17 cellular contexts compared by ENCODE assay signal in the genomic region with DNA sequence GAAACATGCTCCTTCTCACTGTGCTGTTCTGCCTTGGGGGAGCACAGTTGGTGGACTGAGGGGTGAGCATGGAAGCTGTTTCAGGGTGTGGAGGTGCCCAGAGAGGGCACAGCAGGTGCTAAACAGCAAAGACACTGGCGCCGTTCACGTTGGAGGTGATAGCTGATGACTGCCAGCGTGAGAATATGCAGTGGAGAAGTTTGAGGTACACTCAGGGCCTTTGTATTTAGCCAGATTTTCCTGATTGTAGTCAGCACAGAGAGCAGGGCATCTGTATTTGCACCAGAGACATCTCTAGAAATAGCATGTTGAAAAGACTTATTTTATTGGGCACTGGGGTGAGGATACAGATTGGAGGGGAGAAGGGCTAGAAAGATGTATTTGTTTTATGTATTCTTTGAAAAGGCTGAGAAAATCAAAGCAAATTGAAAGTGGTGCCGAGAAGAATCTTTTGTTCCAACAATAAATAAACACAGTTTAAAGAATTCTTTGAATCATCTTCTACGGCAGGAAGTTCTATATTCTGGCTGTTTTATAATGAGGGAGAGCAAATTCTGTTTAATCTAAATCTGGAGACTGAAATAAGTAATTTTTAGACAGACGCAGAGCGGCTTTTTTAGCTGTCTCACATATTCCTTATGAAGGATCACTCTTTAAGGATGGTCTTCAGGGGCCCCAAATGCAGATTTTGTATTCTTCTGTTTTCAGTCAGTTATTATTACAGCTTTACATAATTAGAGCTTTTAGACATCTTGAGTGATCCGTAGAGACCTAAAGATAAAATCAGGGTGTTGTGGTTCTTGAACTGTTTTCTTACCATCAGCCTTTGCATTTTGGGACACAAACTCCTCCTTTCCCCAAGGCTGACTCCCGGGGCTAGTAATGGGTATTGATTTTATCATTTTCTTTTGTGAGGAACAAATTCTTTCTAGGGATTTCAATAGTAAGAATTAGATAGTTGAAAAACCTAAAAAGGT. TPM values are rescaled to one million over a fixed set of nuclear protein-coding genes. Genes with fewer than 3 reads are reported as not detected.
A peak's percentile ranks its signal among the peaks of the same experiment; 100 is the strongest.
DNase-seq lines count a peak whose midpoint lies in the region; ATAC-seq and TF ChIP-seq lines count a peak whose summit lies in the region.
"Had no signal": no experiment of that assay in that cellular context is flagged by ENCODE, and none has a peak within 500 bp of the region (broad histone marks: within the 10 kb centered on the region; RNA-seq: fewer than 3 reads in every experiment).

No MANE protein-coding gene starts in this region.

- H3K4me3 Mint-ChIP-seq in MCF 10A (ENCODE audit: unreplicated experiment): no peak overlapping the region
- peak overlapping the region; percentile 7 for H3K4me3 Mint-ChIP-seq in neural crest cell
- H3K4me3 Mint-ChIP-seq: activated naive CD4-positive, alpha-beta T cell treated with anti-CD3 and anti-CD28 coated beads, Interleukin-2, amount 50 U/mL, for 24 hours; immature natural killer cell; stimulated activated naive CD8-positive, alpha-beta T cell treated with anti-CD3 and anti-CD28 coated beads, Interleukin-15, Interleukin-2, amounts not matched to agents 100 ng/mL and 50 ng/mL, for 24 hours had no signal

- intact Hi-C loops in MCF 10A (cut with micrococcal nuclease): no loop called here
- intact Hi-C loops in mammary epithelial cell (cut with micrococcal nuclease): no loop called here
- intact Hi-C loops in uterus (cut with DNase I; ENCODE audit: low total_unique reads): no loop called here
- intact Hi-C loops in stomach (cut with DNase I; ENCODE audit: low total_unique reads): no loop called here

- H3K9ac ChIP-seq in mammary epithelial cell (ENCODE audit: insufficient read depth, low read length): no peak overlapping the region

- no peaks in the 10 kb centered on the region for H4K20me1 ChIP-seq in mammary epithelial cell (ENCODE audit: insufficient read depth, low read length)

- H3K36me3 Mint-ChIP-seq in MCF 10A (ENCODE audit: insufficient read depth, unreplicated experiment): peaks cover 53% of the 10 kb centered on the region
- H3K36me3 Mint-ChIP-seq in neural crest cell (ENCODE audit: low read depth): peaks cover 49% of the 10 kb centered on the region

- H3K27ac ChIP-seq in mammary epithelial cell (ENCODE audit: insufficient read depth, low read depth, low read length): no peak overlapping the region
- peak overlapping the region; percentile 83 for H3K27ac ChIP-seq in cingulate gyrus (ENCODE audit: low read depth, low read length)
- H3K27ac ChIP-seq in uterus: peak overlapping the region; percentile 47 to 64
- H3K27ac ChIP-seq in stomach: peak overlapping the region in 2 of 5 donors; percentile 31 to 42
- H3K27ac ChIP-seq: colonic mucosa had no signal

- peaks cover 16% of the 10 kb centered on the region for H3K4me1 ChIP-seq in mammary epithelial cell (ENCODE audit: insufficient read depth, low read length)
- no peaks in the 10 kb centered on the region for H3K4me1 ChIP-seq in uterus
- peaks cover 0 to 32% (median 12%) of the 10 kb centered on the region in 4 donors for H3K4me1 ChIP-seq in stomach

- peak overlapping the region; percentile 35 for H3K27ac Mint-ChIP-seq in MCF 10A (ENCODE audit: low read depth, unreplicated experiment)
- H3K27ac Mint-ChIP-seq in neural crest cell (ENCODE audit: unreplicated experiment): peak overlapping the region; percentile 69
- H3K27ac Mint-ChIP-seq: activated naive CD4-positive, alpha-beta T cell treated with anti-CD3 and anti-CD28 coated beads, Interleukin-2, amount 50 U/mL, for 24 hours; immature natural killer cell; stimulated activated naive CD8-positive, alpha-beta T cell treated with anti-CD3 and anti-CD28 coated beads, Interleukin-15, Interleukin-2, amounts not matched to agents 100 ng/mL and 50 ng/mL, for 24 hours had no signal

- H3K27me3 Mint-ChIP-seq in MCF 10A (ENCODE audit: insufficient read depth, unreplicated experiment): no peaks in the 10 kb centered on the region
- H3K27me3 Mint-ChIP-seq in neural crest cell (ENCODE audit: low read depth): no peaks in the 10 kb centered on the region

- H3K27me3 ChIP-seq in mammary epithelial cell (ENCODE audit: insufficient read depth, low read length): no peaks in the 10 kb centered on the region
- no peaks in the 10 kb centered on the region for H3K27me3 ChIP-seq in uterus
- H3K27me3 ChIP-seq in stomach: no peaks in the 10 kb centered on the region
- H3K27me3 ChIP-seq: colonic mucosa had no signal

- no peaks in the 10 kb centered on the region for H3K9me3 Mint-ChIP-seq in MCF 10A (ENCODE audit: unreplicated experiment)
- peaks cover 3% of the 10 kb centered on the region for H3K9me3 Mint-ChIP-seq in neural crest cell
- H3K9me3 Mint-ChIP-seq: immature natural killer cell; stimulated activated naive CD8-positive, alpha-beta T cell treated with anti-CD3 and anti-CD28 coated beads, Interleukin-15, Interleukin-2, amounts not matched to agents 100 ng/mL and 50 ng/mL, for 24 hours had no signal

- dilution Hi-C loops in mammary epithelial cell (cut with HindIII; ENCODE audit: low sequenced_read_pairs): no loop called here

- H3K4me3 ChIP-seq in mammary epithelial cell (replicated peaks in 1 of 3; ENCODE audit: insufficient read depth in 1 of 3, low read depth in 2 of 3, low read length in 3 of 3) (no peak overlapping the region), uterus (no peak overlapping the region), stomach (no peak overlapping the region)
- H3K4me3 ChIP-seq: colonic mucosa, K562 had no signal

- no peak for TF ChIP-seq EP300 in stomach (IDR thresholded peaks at IDR 0.05)

- peaks cover 45% of the 10 kb centered on the region for H3K79me2 ChIP-seq in mammary epithelial cell (ENCODE audit: insufficient read depth, low read length)

- H3K4me1 Mint-ChIP-seq in MCF 10A (ENCODE audit: insufficient read depth, unreplicated experiment) (no peaks in the 10 kb centered on the region), neural crest cell (peaks cover 47% of the 10 kb centered on the region)
- H3K4me1 Mint-ChIP-seq: activated naive CD4-positive, alpha-beta T cell treated with anti-CD3 and anti-CD28 coated beads, Interleukin-2, amount 50 U/mL, for 24 hours; immature natural killer cell had no signal

- TF ChIP-seq POLR2A in uterus (IDR thresholded peaks at IDR 0.05) (no peak), stomach (IDR thresholded peaks at IDR 0.05) (no peak)

- in situ Hi-C loops in mammary epithelial cell (cut with MboI; ENCODE audit: low sequenced_read_pairs in 2 of 2): no loop called here

- H3K9me3 ChIP-seq in mammary epithelial cell (replicated peaks; ENCODE audit: insufficient read depth, low read length) (no peaks in the 10 kb centered on the region), uterus (no peaks in the 10 kb centered on the region), stomach (no peaks in the 10 kb centered on the region)
- H3K9me3 ChIP-seq: colonic mucosa had no signal

- CTCF ChIA-PET in MCF 10A (lab: Yijun Ruan, JAX): no interaction called here
- CTCF ChIA-PET in mammary epithelial cell (lab: Charles Lee; ENCODE audit: low non-redundant PET): no interaction called here

- no peak overlapping the region for H2AFZ ChIP-seq in mammary epithelial cell (ENCODE audit: low read depth, low read length)

- BruUV-seq in MCF 10A (replicated peaks; lab: Mats Ljungman, UMichigan): no TSS peak
- BruUV-seq in mammary epithelial cell (replicated peaks; lab: Mats Ljungman, UMichigan): no TSS peak

- POLR2A ChIA-PET in MCF 10A (lab: Yijun Ruan, JAX): no interaction called here

- H3K36me3 ChIP-seq in mammary epithelial cell (ENCODE audit: insufficient read depth, low read length): peaks cover 17% of the 10 kb centered on the region
- no peaks in the 10 kb centered on the region for H3K36me3 ChIP-seq in uterus
- peaks cover 6 to 68% (median 36%) of the 10 kb centered on the region in 4 donors for H3K36me3 ChIP-seq in stomach
- H3K36me3 ChIP-seq: colonic mucosa had no signal

- ATAC-seq in GM19397 (IDR thresholded peaks at IDR 0.05; ENCODE audit: unreplicated experiment): no peak
- ATAC-seq: K562 had no signal

- DNase-seq in MCF 10A (ENCODE audit: unreplicated experiment) (no peak), mammary epithelial cell (no peak), neural crest cell (ENCODE audit: low read depth, low spot score) (no peak), uterus (no peak), stomach (no peak), AG08395 (ENCODE audit: low spot score) (no peak)
- DNase-seq: activated CD8-positive, alpha-beta memory T cell treated with anti-CD3 and anti-CD28 coated beads for 24 hours; colonic mucosa; immature natural killer cell; NCI-H1930; NCI-H69; SHP77 treated with DMSO at 0.1 percent for 48 hours had no signal

- no peak overlapping the region for H3K4me2 ChIP-seq in mammary epithelial cell (ENCODE audit: insufficient read depth, low read depth, low read length)

- TF ChIP-seq CTCF in MCF 10A (IDR thresholded peaks at IDR 0.05; ENCODE audit: unreplicated experiment) (no peak), mammary epithelial cell (conservative IDR thresholded peaks at IDR 0.05 in 1 of 2, IDR thresholded peaks at IDR 0.05 in 1 of 2; ENCODE audit: extremely low read depth in 1 of 2, insufficient read depth in 1 of 2, low read depth in 1 of 2, low read length in 2 of 2) (no peak), neural crest cell (conservative IDR thresholded peaks at IDR 0.05) (no peak), uterus (IDR thresholded peaks at IDR 0.05) (no peak), stomach (IDR thresholded peaks at IDR 0.05) (no peak)

- 97% methylated on average over 9 of the region's 10 CpGs for WGBS in mammary epithelial cell (ENCODE audit: low coverage, missing lambda C conversion rate)
- 72 to 77% (median 73%) methylated on average over 10 of the region's 10 CpGs for WGBS in stomach, 5 donors

RNA-seq across cellular contexts. Expression of a gene that starts 7.1 kb away (rescaled TPM):
- total RNA-seq in MCF 10A (2022) (64.1 and 67.6 TPM in 2 replicates), mammary epithelial cell (10 to 100 TPM; 62.2 to 68.7 TPM), neural crest cell (171 and 180 TPM in 2 replicates), uterus (100 to 1,000 TPM in 2 of 4 donors, 10 to 100 TPM in 2; 32.4 to 174 (median 127) TPM), stomach (10 to 100 TPM in 4 of 5 donors, 1 to 10 TPM in 1; 2.9 to 53.7 (median 46.8) TPM)
- polyA plus RNA-seq in mammary epithelial cell (38.4 TPM), stomach (1 to 10 TPM; 9.5 to 9.6 (median 9.6) TPM)
- 139 TPM for polyA minus RNA-seq in mammary epithelial cell
- polyA plus RNA-seq: K562 had no signal
